Comparison of ENCODE assay signal across 16 cellular contexts in genomic region chr10:94146313-94146712, GRCh38.
DNase-seq lines count a peak whose midpoint lies in the region; ATAC-seq and TF ChIP-seq lines count a peak whose summit lies in the region.
"Had no signal": no experiment of that assay in that cellular context is flagged by ENCODE, and none has a peak within 500 bp of the region (broad histone marks: within the 10 kb centered on the region; RNA-seq: fewer than 3 reads in every experiment).

No MANE protein-coding gene starts in this region.

- no peak overlapping the region for H3K4me3 ChIP-seq in heart right ventricle
- H3K4me3 ChIP-seq in coronary artery, result no peak overlapping the region
- H3K4me3 ChIP-seq in tibial artery, result no peak overlapping the region
- H3K4me3 ChIP-seq: GM23338 had no signal

- H3K4me1 ChIP-seq in heart right ventricle (peaks cover 0 to 43% (median 0%) of the 10 kb centered on the region in 9 donors), tibial artery (peaks cover 0 to 75% (median 14%) of the 10 kb centered on the region in 4 donors)

- ATAC-seq in heart right ventricle, result peak in 6 of 8 donors; percentile 35 to 66 (median 52)
- no peak for ATAC-seq in Right ventricle myocardium inferior
- peak; percentile 38 for ATAC-seq in left ventricle myocardium superior
- ATAC-seq in GM18861 (IDR thresholded peaks at IDR 0.05; ENCODE audit: unreplicated experiment), result no peak
- ATAC-seq: GM23338, HCT116 had no signal

- H3K9me3 ChIP-seq in heart right ventricle, result peaks cover 0 to 10% (median 0%) of the 10 kb centered on the region in 11 donors
- H3K9me3 ChIP-seq in tibial artery, result no peaks in the 10 kb centered on the region

- intact Hi-C loops in heart right ventricle (cut with DNase I) (no loop called here), Right ventricle myocardium inferior (cut with DNase I) (no loop called here), left ventricle myocardium superior (cut with micrococcal nuclease) (no loop called here), tibial artery (cut with DNase I; ENCODE audit: low total_unique reads) (no loop called here)

- no peaks in the 10 kb centered on the region for H3K27me3 ChIP-seq in heart right ventricle
- no peaks in the 10 kb centered on the region for H3K27me3 ChIP-seq in tibial artery

- H3K36me3 ChIP-seq in heart right ventricle (no peaks in the 10 kb centered on the region), tibial artery (no peaks in the 10 kb centered on the region)

- TF ChIP-seq CTCF in heart right ventricle (IDR thresholded peaks at IDR 0.05) (no peak), coronary artery (IDR thresholded peaks at IDR 0.05) (no peak), tibial artery (IDR thresholded peaks at IDR 0.05) (no peak)

- peak in 1 of 2 donors; percentile 19 for DNase-seq in heart right ventricle
- no peak for DNase-seq in Right ventricle myocardium inferior (ENCODE audit: missing footprints)
- no peak for DNase-seq in coronary artery (ENCODE audit: low spot score)
- DNase-seq in left ventricle myocardium superior, result peak; percentile 29
- DNase-seq in tibial artery, result no peak
- no peak for DNase-seq in activated naive CD4-positive, alpha-beta T cell treated with anti-CD3 and anti-CD28 coated beads, Interleukin-2, amount 50 U/mL, for 16 hours
- no peak for DNase-seq in SIG-M5 treated with dmso at 0.1 percent for 504 hours (lab: John Stamatoyannopoulos, UW; ENCODE audit: unreplicated experiment)
- DNase-seq: C1 segment of cervical spinal cord; Calu3; CD4-positive, alpha-beta memory T cell; COR-L47; DND-41; H9 had no signal

- H3K27ac ChIP-seq in heart right ventricle (peak overlapping the region in 2 of 10 donors; percentile 1 to 35), coronary artery (peak overlapping the region; percentile 18 to 19), tibial artery (peak overlapping the region; percentile 4 to 49)

- WGBS in heart right ventricle, 2 donors, result 74 to 84% methylated on average over 8 of the region's 8 CpGs

Comparison
In these comparisons a context has a peak if more than half of its experiments do, and no peak if none do; other contexts are left out.
1. ATAC-seq: peak in heart right ventricle (6 of 8) and left ventricle myocardium superior (single experiment); none in Right ventricle myocardium inferior (single experiment) and GM18861 (single experiment).